ENCODE assay signal across 12 cellular contexts in the genomic region with DNA sequence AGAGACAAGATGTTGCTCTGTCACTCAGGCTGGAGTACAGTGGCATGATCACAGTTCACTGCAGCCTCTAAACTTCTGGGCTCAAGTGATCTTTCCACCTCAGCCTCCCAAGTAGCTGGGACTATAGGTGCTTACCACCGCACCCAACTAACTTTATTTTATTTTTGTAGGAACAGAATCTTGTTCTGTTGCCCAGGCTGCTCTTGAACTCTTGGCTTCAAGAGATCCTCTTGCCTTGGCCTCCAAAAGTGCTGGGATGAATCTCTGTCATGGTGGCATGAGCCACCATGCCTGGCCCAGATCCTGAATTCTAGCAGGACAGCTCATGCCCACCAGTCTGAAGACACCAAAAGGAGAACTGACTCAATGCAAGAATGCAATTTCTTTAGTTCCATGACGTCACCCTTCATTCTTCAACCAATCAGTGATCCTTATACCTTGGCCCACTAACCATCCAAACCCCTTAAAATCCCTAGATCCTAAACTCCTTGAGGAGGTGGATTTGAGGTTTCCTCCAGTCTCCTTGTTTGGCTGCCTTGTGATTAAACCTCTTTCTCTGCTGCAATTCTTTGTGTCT.
DNase-seq lines count a peak whose midpoint lies in the region; ATAC-seq and TF ChIP-seq lines count a peak whose summit lies in the region.
"Had no signal": no experiment of that assay in that cellular context is flagged by ENCODE, and none has a peak within 500 bp of the region (broad histone marks: within the 10 kb centered on the region; RNA-seq: fewer than 3 reads in every experiment).

No MANE protein-coding gene starts in this region.

- no peak for DNase-seq in NCI-H1694 (lab: John Stamatoyannopoulos, UW)
- no peak for DNase-seq in NCI-H128 (lab: John Stamatoyannopoulos, UW; ENCODE audit: unreplicated experiment)
- no peak for DNase-seq in GM20000 (ENCODE audit: low spot score)
- no peak for DNase-seq in T1000 (lab: John Stamatoyannopoulos, UW)
- DNase-seq: adrenal gland; effector CD4-positive, alpha-beta T cell; NCI-H1105 treated with DMSO at 0.1 percent for 48 hours had no signal

- H2AFZ ChIP-seq in parathyroid adenoma, result peak overlapping the region; percentile 45

- peak overlapping the region; percentile 55 for H3K27ac ChIP-seq in parathyroid adenoma
- H3K27ac ChIP-seq: adrenal gland had no signal

- ATAC-seq in GM18909 (IDR thresholded peaks at IDR 0.05; ENCODE audit: poor library complexity, unreplicated experiment), result peak; percentile 27
- ATAC-seq in HG02623 (IDR thresholded peaks at IDR 0.05; ENCODE audit: unreplicated experiment), result peak; percentile 7
- peak; percentile 25 for ATAC-seq in HG03457 (IDR thresholded peaks at IDR 0.05; ENCODE audit: unreplicated experiment)

- H3K9ac ChIP-seq in parathyroid adenoma, result no peak overlapping the region

- no peak overlapping the region for H3K4me3 ChIP-seq in parathyroid adenoma (ENCODE audit: low read depth, low read length)
- H3K4me3 ChIP-seq: adrenal gland, lung had no signal

- peaks cover 23% of the 10 kb centered on the region for H3K4me1 ChIP-seq in parathyroid adenoma

- H3K79me2 ChIP-seq in parathyroid adenoma, result no peaks in the 10 kb centered on the region

- no peaks in the 10 kb centered on the region for H3K9me3 ChIP-seq in parathyroid adenoma (ENCODE audit: control insufficient read depth, low read length)
- H3K9me3 ChIP-seq: adrenal gland had no signal

- H3K4me2 ChIP-seq in parathyroid adenoma (ENCODE audit: low read length), result no peak overlapping the region

- H3K27me3 ChIP-seq in parathyroid adenoma (ENCODE audit: control insufficient read depth, insufficient read depth, low read length), result no peaks in the 10 kb centered on the region

- H3K36me3 ChIP-seq in parathyroid adenoma (ENCODE audit: control insufficient read depth, insufficient read depth, low read length), result no peaks in the 10 kb centered on the region
- H3K36me3 ChIP-seq: adrenal gland had no signal

- TF ChIP-seq CTCF in parathyroid adenoma (IDR thresholded peaks at IDR 0.05) (no peak), GM20000 (IDR thresholded peaks at IDR 0.05; ENCODE audit: extremely low read depth, missing control alignments) (no peak)
